In genomic region chrX:2727264-2727663, GRCh38 we compare ENCODE assay signal across 12 cellular contexts. TPM values are rescaled to one million over a fixed set of nuclear protein-coding genes. Genes with fewer than 3 reads are reported as not detected.
DNase-seq lines count a peak whose midpoint lies in the region; FAIRE-seq and TF ChIP-seq lines count a peak whose summit lies in the region.
"Not testable (repeated sequence)": the region's sequence is repeated elsewhere in the genome, so short reads cannot be mapped to it uniquely, and the experiment has no call there.
"Had no signal": no experiment of that assay in that cellular context is flagged by ENCODE, and none has a peak within 500 bp of the region (broad histone marks: within the 10 kb centered on the region; RNA-seq: fewer than 3 reads in every experiment).

No MANE protein-coding gene starts in this region.

- H3K9ac ChIP-seq in trophoblast cell (ENCODE audit: low read length); smooth muscle cell (ENCODE audit: low read depth): not testable (repeated sequence)

- H3K4me3 ChIP-seq in trophoblast cell (ENCODE audit: low read depth, low read length), result peak overlapping the region; percentile 40
- not testable (repeated sequence) for H3K4me3 ChIP-seq in smooth muscle cell

- not testable (repeated sequence) for H2BK120ac ChIP-seq in trophoblast cell (ENCODE audit: insufficient read depth, low read length, poor library complexity)

- not testable (repeated sequence) for H3K27me3 ChIP-seq in trophoblast cell (ENCODE audit: insufficient read depth, low read length); smooth muscle cell (ENCODE audit: low read depth)

- peaks cover 60 to 67% of the 10 kb centered on the region in 2 experiments for H3K36me3 ChIP-seq in trophoblast cell (ENCODE audit: control insufficient read depth in 1 of 2, insufficient read depth in 2 of 2, low read length in 2 of 2)
- H3K36me3 ChIP-seq in smooth muscle cell (ENCODE audit: low read depth), result peaks cover 20% of the 10 kb centered on the region

- H3K4ac ChIP-seq in trophoblast cell (ENCODE audit: low read depth, low read length), result not testable (repeated sequence)

- H3K14ac ChIP-seq in trophoblast cell (ENCODE audit: low read length), result not testable (repeated sequence)

- H4K8ac ChIP-seq in trophoblast cell (ENCODE audit: low read depth, low read length), result not testable (repeated sequence)

- not testable (repeated sequence) for H3F3A ChIP-seq in smooth muscle cell (ENCODE audit: low read depth)

- H4K91ac ChIP-seq in trophoblast cell (ENCODE audit: low read depth, low read length), result not testable (repeated sequence)

- not testable (repeated sequence) for TF ChIP-seq CTCF in smooth muscle cell (IDR thresholded peaks at IDR 0.05; ENCODE audit: borderline replicate concordance, insufficient read depth, poor library complexity, severe bottlenecking)

- not testable (repeated sequence) for H3K79me1 ChIP-seq in trophoblast cell (ENCODE audit: low read length)

- H4K20me1 ChIP-seq in smooth muscle cell (ENCODE audit: low read depth), result not testable (repeated sequence)

- H2BK12ac ChIP-seq in trophoblast cell (ENCODE audit: low read length), result not testable (repeated sequence)

- H3K23ac ChIP-seq in trophoblast cell (ENCODE audit: low read length), result not testable (repeated sequence)

- H3K18ac ChIP-seq in trophoblast cell (ENCODE audit: low read length), result not testable (repeated sequence)

- in situ Hi-C loops in ACHN (cut with HindIII; ENCODE audit: low pct_ligation_motif_present, low pct_unique_long_range_greater_than_20kb, low sequenced_read_pairs), result not testable (repeated sequence)

- not testable (repeated sequence) for H3K27ac ChIP-seq in trophoblast cell (ENCODE audit: low read depth, low read length)
- H3K27ac ChIP-seq in smooth muscle cell (ENCODE audit: low read depth), result peak overlapping the region; percentile 80

- not testable (repeated sequence) for H3K4me2 ChIP-seq in trophoblast cell (ENCODE audit: low read length); smooth muscle cell

- DNase-seq in ACHN (peak; percentile 78), EH (ENCODE audit: low read depth) (peak; percentile 12), RCC 7860 (ENCODE audit: low spot score) (peak; percentile 93), astrocyte of the hippocampus (ENCODE audit: low read depth, low spot score) (peak; percentile 93), glomerular visceral epithelial cell (ENCODE audit: extremely low spot score) (peak; percentile 94), medulla oblongata (ENCODE audit: extremely low spot score) (peak; percentile 38)
- not testable (repeated sequence) for DNase-seq in trophoblast cell; smooth muscle cell (lab: John Stamatoyannopoulos, UW; ENCODE audit: unreplicated experiment)

- H4K12ac ChIP-seq in trophoblast cell (ENCODE audit: low read depth, low read length), result not testable (repeated sequence)

- not testable (repeated sequence) for H3K9me3 ChIP-seq in trophoblast cell (ENCODE audit: insufficient read depth, low read depth, low read length); smooth muscle cell (replicated peaks; ENCODE audit: low read depth)

- no CpG with 5 or more reads among the region's 11 CpGs for WGBS in trophoblast cell (ENCODE audit: extremely low coverage, insufficient coverage, insufficient read length)
- 66% methylated on average over 11 of the region's 11 CpGs for WGBS in smooth muscle cell (ENCODE audit: low lambda C conversion rate)

- H3K4me1 ChIP-seq in trophoblast cell (ENCODE audit: control insufficient read depth in 1 of 2, insufficient read depth in 2 of 2, low read length in 2 of 2); smooth muscle cell (ENCODE audit: low read depth): not testable (repeated sequence)

- H3K79me2 ChIP-seq in trophoblast cell (ENCODE audit: control insufficient read depth, insufficient read depth, low read length, poor library complexity), result not testable (repeated sequence)
- H3K79me2 ChIP-seq in smooth muscle cell (ENCODE audit: low read depth), result peaks cover 28% of the 10 kb centered on the region

- H2AFZ ChIP-seq in trophoblast cell (ENCODE audit: insufficient read depth, low read length, poor library complexity); smooth muscle cell (ENCODE audit: low read depth): not testable (repeated sequence)

- not testable (repeated sequence) for H2AK5ac ChIP-seq in trophoblast cell (ENCODE audit: low read length)

- peak; percentile 94 for FAIRE-seq in RCC 7860 (lab: Jason Lieb, UNC)

- H2BK5ac ChIP-seq in trophoblast cell (ENCODE audit: low read depth, low read length, poor library complexity), result not testable (repeated sequence)

RNA-seq across cellular contexts. Expression of gene XG, which starts 24.6 kb away (rescaled TPM):
- 0.07 TPM in 2 replicates for polyA plus RNA-seq in trophoblast cell (2013)
- total RNA-seq in smooth muscle cell, result 1.1 and 2.6 TPM in 2 replicates
- polyA plus RNA-seq in smooth muscle cell, result 1.3 and 3.6 TPM in 2 replicates
- total RNA-seq: B cell; CD8-positive, alpha-beta T cell; HT1080 had no signal
- polyA plus RNA-seq: CD14-positive monocyte had no signal

RNA-seq across cellular contexts. Expression of gene CD99, which starts 36.2 kb away (rescaled TPM):
- 627 and 651 TPM in 2 replicates for polyA plus RNA-seq in trophoblast cell (2013)
- 647 and 726 TPM in 2 replicates for total RNA-seq in smooth muscle cell
- 1,194 and 1,373 TPM in 2 replicates for polyA plus RNA-seq in smooth muscle cell
